In the genomic region with DNA sequence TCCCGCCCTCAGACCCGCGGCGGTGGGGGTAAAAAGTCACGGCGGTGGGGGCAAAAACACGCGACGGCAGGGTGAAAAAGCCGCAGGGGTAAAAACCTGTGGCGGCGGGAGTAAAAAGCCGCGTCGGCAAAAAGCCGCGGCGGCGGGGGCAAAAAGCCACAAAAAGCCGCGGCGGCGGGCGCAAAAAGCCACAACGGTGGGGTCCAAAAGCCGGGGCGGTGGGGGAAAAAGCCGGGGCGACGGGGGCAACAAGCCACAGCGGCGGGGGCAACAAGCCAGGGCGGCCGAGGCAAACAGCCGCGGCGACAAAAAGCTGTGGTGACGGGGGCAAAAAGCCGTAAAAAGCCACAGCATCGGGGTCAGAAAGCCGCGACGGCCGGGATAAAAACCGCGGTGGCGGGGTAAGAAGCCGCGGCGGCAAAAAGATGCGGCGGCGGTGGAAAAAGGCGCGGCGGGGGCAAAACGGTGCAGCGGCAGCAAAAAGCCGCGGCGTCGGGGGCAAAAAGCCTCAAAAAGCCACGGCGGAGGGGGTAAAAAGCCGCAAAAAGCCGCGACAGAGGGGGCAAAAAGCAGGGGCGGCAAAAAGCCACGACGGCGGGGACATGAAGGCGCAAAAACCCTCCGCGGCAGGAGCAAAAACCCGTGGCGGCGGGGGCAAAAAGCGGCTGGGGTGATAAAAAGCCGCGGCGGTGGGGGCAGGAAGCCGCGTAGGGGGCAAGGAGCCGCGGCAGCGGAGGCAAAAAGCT, we compare ENCODE assay signal across 7 cellular contexts.
DNase-seq lines count a peak whose midpoint lies in the region; ATAC-seq lines count a peak whose summit lies in the region.
"Not testable (repeated sequence)": the region's sequence is repeated elsewhere in the genome, so short reads cannot be mapped to it uniquely, and the experiment has no call there.

No MANE protein-coding gene starts in this region.

- peak overlapping the region; percentile 44 for H3K4me3 Mint-ChIP-seq in activated T-helper 17 cell treated with anti-CD3 and anti-CD28 coated beads, Interleukin-2, amount 50 U/mL, for 72 hours
- peak overlapping the region; percentile 77 for H3K4me3 Mint-ChIP-seq in dendritic cell treated with granulocyte-macrophage colony-stimulating factor and Interleukin-4, amounts not matched to agents 40 ng/mL and 50 ng/mL, for 4 days
- peak overlapping the region; percentile 74 for H3K4me3 Mint-ChIP-seq in memory B cell

- H3K36me3 Mint-ChIP-seq in activated T-helper 17 cell treated with anti-CD3 and anti-CD28 coated beads, Interleukin-2, amount 50 U/mL, for 72 hours (ENCODE audit: low read depth); dendritic cell treated with granulocyte-macrophage colony-stimulating factor and Interleukin-4, amounts not matched to agents 40 ng/mL and 50 ng/mL, for 4 days (ENCODE audit: low read depth); memory B cell: not testable (repeated sequence)

- not testable (repeated sequence) for H3K9me3 Mint-ChIP-seq in activated T-helper 17 cell treated with anti-CD3 and anti-CD28 coated beads, Interleukin-2, amount 50 U/mL, for 72 hours; dendritic cell treated with granulocyte-macrophage colony-stimulating factor and Interleukin-4, amounts not matched to agents 40 ng/mL and 50 ng/mL, for 4 days; memory B cell

- intact Hi-C loops in dendritic cell treated with granulocyte-macrophage colony-stimulating factor and Interleukin-4, amounts not matched to agents 40 ng/mL and 50 ng/mL, for 4 days (cut with micrococcal nuclease) = not testable (repeated sequence)

- not testable (repeated sequence) for H3K27ac Mint-ChIP-seq in activated T-helper 17 cell treated with anti-CD3 and anti-CD28 coated beads, Interleukin-2, amount 50 U/mL, for 72 hours; memory B cell
- peak overlapping the region; percentile 68 for H3K27ac Mint-ChIP-seq in dendritic cell treated with granulocyte-macrophage colony-stimulating factor and Interleukin-4, amounts not matched to agents 40 ng/mL and 50 ng/mL, for 4 days

- DNase-seq in COLO668 (lab: John Stamatoyannopoulos, UW; ENCODE audit: unreplicated experiment) (peak; percentile 18), RPMI8226 (peak; percentile 1), memory B cell (ENCODE audit: low spot score in 2 of 2) (peak in 1 of 2 donors; percentile 12)
- DNase-seq in activated CD4-positive, alpha-beta T cell treated with anti-CD3 and anti-CD28 coated beads, Interleukin-2, amount 50 U/mL, for 1 hour = peak; percentile 0
- DNase-seq in stimulated activated CD4-positive, alpha-beta T cell treated with anti-CD3 and anti-CD28 coated beads, Interleukin-15, amount 100 ng/mL, for 24 hours = peak; percentile 14

- not testable (repeated sequence) for H3K27me3 Mint-ChIP-seq in activated T-helper 17 cell treated with anti-CD3 and anti-CD28 coated beads, Interleukin-2, amount 50 U/mL, for 72 hours; memory B cell
- H3K27me3 Mint-ChIP-seq in dendritic cell treated with granulocyte-macrophage colony-stimulating factor and Interleukin-4, amounts not matched to agents 40 ng/mL and 50 ng/mL, for 4 days = peaks cover 18% of the 10 kb centered on the region

- not testable (repeated sequence) for H3K4me1 Mint-ChIP-seq in activated T-helper 17 cell treated with anti-CD3 and anti-CD28 coated beads, Interleukin-2, amount 50 U/mL, for 72 hours; dendritic cell treated with granulocyte-macrophage colony-stimulating factor and Interleukin-4, amounts not matched to agents 40 ng/mL and 50 ng/mL, for 4 days (ENCODE audit: low read depth); memory B cell

- not testable (repeated sequence) for ATAC-seq in activated T-helper 17 cell treated with anti-CD3 and anti-CD28 coated beads, Interleukin-2, amount 50 U/mL, for 72 hours (replicated peaks)
- ATAC-seq in memory B cell (ENCODE audit: low read depth) = peak; percentile 15
